ENCODE assay signal across 6 cellular contexts in the genomic region with DNA sequence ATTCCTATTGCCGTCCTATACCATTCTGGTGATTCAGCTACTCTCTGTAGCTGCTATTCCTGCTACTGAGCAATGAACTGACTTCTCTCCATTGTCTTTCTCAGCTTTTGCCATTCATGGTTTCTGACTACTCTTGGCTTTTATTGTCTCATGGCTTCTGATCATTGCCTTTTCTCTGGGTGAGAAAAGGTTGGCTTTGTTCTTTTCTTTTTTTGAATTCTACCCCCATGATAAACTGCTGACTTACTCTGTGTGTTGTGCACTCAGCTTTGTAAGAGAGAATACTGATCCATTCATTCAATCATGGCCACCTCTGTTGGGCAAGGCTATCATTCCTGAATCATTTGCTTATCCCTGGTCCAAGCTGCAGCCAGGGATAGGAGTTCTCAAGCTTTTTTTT.
"Had no signal": no experiment of that assay in that cellular context is flagged by ENCODE, and none has a peak within 500 bp of the region (broad histone marks: within the 10 kb centered on the region; RNA-seq: fewer than 3 reads in every experiment).

No MANE protein-coding gene starts in this region.

- H3K4me3 Mint-ChIP-seq: H9 had no signal

- DNase-seq: GOT3, H9, HCEC 1CT, IMR-90, KG1 had no signal

- H3K4me3 ChIP-seq: K562 had no signal
